12 cellular contexts compared by ENCODE assay signal in the genomic region with DNA sequence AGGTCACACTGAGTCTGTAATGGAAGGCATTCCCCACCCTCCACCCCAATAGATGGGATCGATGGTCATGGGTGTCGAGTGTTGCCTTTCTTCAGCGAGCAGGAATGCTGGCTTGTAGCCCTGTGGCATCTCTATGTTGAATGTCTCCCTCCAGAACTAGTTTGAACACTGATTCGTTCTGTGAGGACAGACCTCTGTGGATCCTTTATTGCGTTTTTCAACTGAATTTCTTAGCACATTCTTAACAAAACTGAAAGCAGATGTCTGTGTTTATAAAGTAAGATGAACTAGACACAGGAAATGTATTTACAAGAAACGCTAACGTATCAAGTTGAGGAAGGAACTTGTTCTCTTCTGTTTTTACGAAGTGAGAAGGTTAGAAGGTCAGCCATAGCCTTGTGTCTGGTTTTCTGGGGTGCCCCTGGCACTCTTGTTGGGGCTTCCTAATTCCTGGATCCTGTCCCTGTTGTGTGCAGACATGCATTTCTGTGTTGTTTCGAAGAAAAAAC. TPM values are rescaled to one million over a fixed set of nuclear protein-coding genes. Genes with fewer than 3 reads are reported as not detected.
DNase-seq lines count a peak whose midpoint lies in the region; ATAC-seq, FAIRE-seq and TF ChIP-seq lines count a peak whose summit lies in the region.
"Had no signal": no experiment of that assay in that cellular context is flagged by ENCODE, and none has a peak within 500 bp of the region (broad histone marks: within the 10 kb centered on the region; RNA-seq: fewer than 3 reads in every experiment).

No MANE protein-coding gene starts in this region.

- H3K56ac ChIP-seq in H1 (replicated peaks; ENCODE audit: insufficient read length, low read depth, low read length): no peak overlapping the region

- H3K79me1 ChIP-seq in H1 (ENCODE audit: low read depth, low read length): no peaks in the 10 kb centered on the region

- CTCF ChIA-PET in activated CD4-positive, alpha-beta T cell treated with anti-CD3 and anti-CD28 coated beads, Interleukin-2, amount 10 ng/mL, durations not matched to agents 7 days and 5 days (lab: Charles Lee): interaction anchor here (0.5 to 2.4 kb wide), 4 partner anchors 11 to 195 kb away, joined by 3 to 9 read pairs (median 4); no protein-coding TSS in a partner anchor
- CTCF ChIA-PET in H1 (lab: Charles Lee; ENCODE audit: partially characterized antibody): interaction anchor here (1.3 to 2.8 kb wide), 3 partner anchors 18 to 30 kb away, joined by 5 to 7 read pairs (median 6); no protein-coding TSS in a partner anchor

- 0 out of 2 replicates have a peak overlapping the region, but pooled peaks have one; percentile 26 for H2AK5ac ChIP-seq in H1 (ENCODE audit: low read depth, low read length)

- H3K79me2 ChIP-seq in H1 (ENCODE audit: control insufficient read depth in 1 of 2, insufficient read depth in 2 of 2, low read length in 2 of 2): no peaks in the 10 kb centered on the region

- TF ChIP-seq POLR2A in H1 (IDR thresholded peaks at IDR 0.05; ENCODE audit: control extremely low read depth in 1 of 2, low read depth in 2 of 2, low read length in 2 of 2) (no peak), spleen (IDR thresholded peaks at IDR 0.05) (no peak)

- H2BK120ac ChIP-seq in H1 (replicated peaks; ENCODE audit: low read depth, low read length): no peak overlapping the region

- H3K27me3 ChIP-seq in H1 (replicated peaks in 1 of 4; ENCODE audit: control insufficient read depth in 3 of 4, extremely low read depth in 1 of 4, insufficient read depth in 3 of 4, low read length in 3 of 4) (no peaks in the 10 kb centered on the region), spleen (replicated peaks in 1 of 7) (no peaks in the 10 kb centered on the region), foreskin keratinocyte (peaks cover 7% of the 10 kb centered on the region)

- H2BK15ac ChIP-seq in H1 (ENCODE audit: low read length): no peak overlapping the region

- no peak for FAIRE-seq in H1 (lab: Jason Lieb, UNC)

- no peak overlapping the region for H3K23ac ChIP-seq in H1 (ENCODE audit: insufficient read length)

- H3K4me1 ChIP-seq in H1 (replicated peaks in 1 of 4; ENCODE audit: control insufficient read depth in 3 of 4, insufficient read depth in 4 of 4, low read length in 3 of 4): no peaks in the 10 kb centered on the region; a peak in 1 of 7 replicates
- H3K4me1 ChIP-seq in spleen: peaks cover 3 to 33% (median 18%) of the 10 kb centered on the region in 6 donors
- H3K4me1 ChIP-seq in foreskin keratinocyte: no peaks in the 10 kb centered on the region

- H3K36me3 ChIP-seq in H1 (ENCODE audit: control insufficient read depth in 2 of 4, insufficient read depth in 4 of 4, low read length in 3 of 4): no peaks in the 10 kb centered on the region
- no peaks in the 10 kb centered on the region for H3K36me3 ChIP-seq in spleen

- POLR2A ChIA-PET in activated CD4-positive, alpha-beta T cell treated with anti-CD3 and anti-CD28 coated beads, Interleukin-2, amount 10 ng/mL, durations not matched to agents 7 days and 5 days (lab: Charles Lee): no interaction called here
- POLR2A ChIA-PET in H1 (lab: Charles Lee; ENCODE audit: partially characterized antibody): no interaction called here

- H4K20me1 ChIP-seq in H1 (replicated peaks in 1 of 2; ENCODE audit: control insufficient read depth in 1 of 2, insufficient read depth in 2 of 2, low read length in 2 of 2): no peaks in the 10 kb centered on the region

- no peak for TF ChIP-seq RAD21 in H1 (IDR thresholded peaks at IDR 0.05 in 1 of 2, conservative IDR thresholded peaks at IDR 0.05 in 1 of 2; ENCODE audit: low read depth in 2 of 2, low read length in 2 of 2)

- no peak for ATAC-seq in foreskin keratinocyte
- ATAC-seq in GM21360 (IDR thresholded peaks at IDR 0.05; ENCODE audit: unreplicated experiment): no peak

- H3K9me3 ChIP-seq in H1 (ENCODE audit: insufficient read depth in 2 of 2, low read depth in 1 of 2, low read length in 1 of 2) (no peaks in the 10 kb centered on the region), spleen (no peaks in the 10 kb centered on the region)

- 84% methylated on average over 9 of the region's 9 CpGs; no CpG with 5 or more reads in 1 of the 2 experiments for WGBS in H1 (ENCODE audit: extremely low coverage in 1 of 2, insufficient coverage in 1 of 2, insufficient read length in 1 of 2, insufficient replicate concordance in 2 of 2, low coverage in 1 of 2, low lambda C conversion rate in 2 of 2, missing lambda C conversion rate in 1 of 2), 2 experiments
- WGBS in spleen, 5 donors: 30 to 41% (median 34%) methylated on average over 9 of the region's 9 CpGs

- H3K4me3 ChIP-seq in H1 (ENCODE audit: extremely low read depth in 1 of 4, insufficient read depth in 2 of 4, low read depth in 3 of 4, low read length in 4 of 4) (no peak overlapping the region), spleen (peak overlapping the region in 1 of 8 donors; percentile 45)

- peaks cover 43% of the 10 kb centered on the region for H3K4me1 Mint-ChIP-seq in activated CD4-positive, alpha-beta T cell treated with anti-CD3 and anti-CD28 coated beads, Interleukin-2, amount 10 ng/mL, durations not matched to agents 7 days and 5 days

- no peak overlapping the region for H4K8ac ChIP-seq in H1 (ENCODE audit: extremely low read depth, insufficient read depth, low read length)

- H4K5ac ChIP-seq in H1 (ENCODE audit: insufficient read length, low read depth, low read length): no peak overlapping the region

- no peak overlapping the region for H2BK5ac ChIP-seq in H1 (ENCODE audit: low read depth, low read length)

- peaks cover 4% of the 10 kb centered on the region; the same call in 1 of the 2 replicates for H3K23me2 ChIP-seq in H1 (ENCODE audit: low read depth, low read length)

- no peak overlapping the region for H3K4ac ChIP-seq in H1 (replicated peaks; ENCODE audit: insufficient read length, low read depth, low read length)

- peaks cover 3% of the 10 kb centered on the region for H3K9me3 Mint-ChIP-seq in activated CD4-positive, alpha-beta T cell treated with anti-CD3 and anti-CD28 coated beads, Interleukin-2, amount 10 ng/mL, durations not matched to agents 7 days and 5 days

- H3K27ac ChIP-seq in H1 (ENCODE audit: low read depth, low read length) (no peak overlapping the region), spleen (peak overlapping the region; percentile 30 to 85 (median 54)), foreskin keratinocyte (no peak overlapping the region)
- H3K27ac ChIP-seq: RWPE1 had no signal

- H3K27ac Mint-ChIP-seq in activated CD4-positive, alpha-beta T cell treated with anti-CD3 and anti-CD28 coated beads, Interleukin-2, amount 10 ng/mL, durations not matched to agents 7 days and 5 days: peak overlapping the region; percentile 94

- no peak for DNase-seq in activated CD4-positive, alpha-beta T cell treated with anti-CD3 and anti-CD28 coated beads, Interleukin-2, amount 10 ng/mL, durations not matched to agents 7 days and 5 days
- DNase-seq in activated CD4-positive, alpha-beta T cell treated with anti-CD3 and anti-CD28 coated beads, Interleukin-2, amount 50 U/mL, for 48 hours: no peak
- peak; percentile 5 for DNase-seq in RPMI8226
- DNase-seq in H1 (ENCODE audit: low read depth in 1 of 2, low spot score in 2 of 2): no peak
- no peak for DNase-seq in spleen
- DNase-seq in DMS53 (lab: John Stamatoyannopoulos, UW): no peak
- no peak for DNase-seq in foreskin keratinocyte
- DNase-seq: activated CD8-positive, alpha-beta memory T cell treated with anti-CD3 and anti-CD28 coated beads, Interleukin-2, amount 50 U/mL, for 48 hours; effector CD8-positive, alpha-beta T cell; NCI-H187 had no signal

- H3K9ac ChIP-seq in H1 (replicated peaks in 1 of 4; ENCODE audit: extremely low read depth in 1 of 4, low read depth in 3 of 4, low read length in 3 of 4): no peak overlapping the region

- H2BK20ac ChIP-seq in H1 (ENCODE audit: low read length): no peak overlapping the region

- H2BK12ac ChIP-seq in H1 (ENCODE audit: low read depth, low read length): no peak overlapping the region

- H3K14ac ChIP-seq in H1 (ENCODE audit: insufficient read length): no peak overlapping the region

- H2AFZ ChIP-seq in H1 (ENCODE audit: low read length): no peak overlapping the region; the same call in 1 of the 2 replicates

- no peak overlapping the region for H3K18ac ChIP-seq in H1 (ENCODE audit: extremely low read depth, low read length)

- H3K4me3 Mint-ChIP-seq in activated CD4-positive, alpha-beta T cell treated with anti-CD3 and anti-CD28 coated beads, Interleukin-2, amount 10 ng/mL, durations not matched to agents 7 days and 5 days: peak overlapping the region; percentile 28

- intact Hi-C loops in spleen (cut with DNase I; ENCODE audit: low total_unique reads): no loop called here

- no peak overlapping the region for H4K91ac ChIP-seq in H1 (replicated peaks; ENCODE audit: insufficient read length, low read length)

- TF ChIP-seq CTCF in H1 (IDR thresholded peaks at IDR 0.05; ENCODE audit: control extremely low read depth in 1 of 3, insufficient read depth in 1 of 3, low read depth in 1 of 3, low read length in 3 of 3): no peak
- TF ChIP-seq CTCF in spleen (IDR thresholded peaks at IDR 0.05 in 8 of 11, conservative IDR thresholded peaks at IDR 0.05 in 3 of 11): no peak
- no peak for TF ChIP-seq CTCF in foreskin keratinocyte (conservative IDR thresholded peaks at IDR 0.05)

- no peaks in the 10 kb centered on the region for H3K27me3 Mint-ChIP-seq in activated CD4-positive, alpha-beta T cell treated with anti-CD3 and anti-CD28 coated beads, Interleukin-2, amount 10 ng/mL, durations not matched to agents 7 days and 5 days

- no peak overlapping the region for H3K4me2 ChIP-seq in H1 (ENCODE audit: insufficient read depth in 1 of 2, low read depth in 2 of 2, low read length in 2 of 2)

- H3K36me3 Mint-ChIP-seq in activated CD4-positive, alpha-beta T cell treated with anti-CD3 and anti-CD28 coated beads, Interleukin-2, amount 10 ng/mL, durations not matched to agents 7 days and 5 days (ENCODE audit: low read depth): peaks cover 9% of the 10 kb centered on the region

- TF ChIP-seq EP300 in H1 (IDR thresholded peaks at IDR 0.05; ENCODE audit: borderline replicate concordance in 1 of 2, low read depth in 2 of 2, low read length in 2 of 2): no peak

RNA-seq across cellular contexts. Expression of a gene that starts 36.8 kb away (rescaled TPM):
- total RNA-seq in activated CD4-positive, alpha-beta T cell treated with anti-CD3 and anti-CD28 coated beads, Interleukin-2, amount 10 ng/mL, durations not matched to agents 7 days and 5 days: 10 to 100 TPM; 79.2 to 87.9 TPM
- 93.3 and 101 TPM in 2 replicates for total RNA-seq in H1 (2021; fragmentation: NEBNext Ultra II Directional; extraction: Animal tissue kit (Norgen Biotek cat#: 25700))
- 40.0 and 68.0 TPM in 2 replicates for polyA plus RNA-seq in H1 (2011; rRNA removed)
- 60.8 TPM for polyA plus RNA-seq in H1 (2011; cell fraction: cytosol; rRNA removed)
- 25.9 TPM for polyA plus RNA-seq in H1 (2011; cell fraction: nucleus; rRNA removed)
- polyA plus RNA-seq in H1 (2012, experiment 1 of 2): 48.5 to 83.5 TPM (median 57.8 TPM) in 4 replicates
- 15.0 TPM for polyA plus RNA-seq in H1 (2012, experiment 2 of 2)
- 163 TPM for polyA plus RNA-seq in H1 (2013, experiment 1 of 2)
- 155 TPM for polyA plus RNA-seq in H1 (2013, experiment 2 of 2)
- 79.9 and 109 TPM in 2 replicates for polyA minus RNA-seq in H1 (2011; rRNA and poly(A)+ RNA removed)
- 59.3 TPM for polyA minus RNA-seq in H1 (2011; cell fraction: cytosol; rRNA and poly(A)+ RNA removed)
- polyA minus RNA-seq in H1 (2011; cell fraction: nucleus; rRNA and poly(A)+ RNA removed): 44.9 TPM
- 100 to 1,000 TPM in 4 of 7 donors, 10 to 100 TPM in 3; 82.7 to 134 (median 103) TPM for total RNA-seq in spleen
- polyA plus RNA-seq in spleen: 10 to 100 TPM; 28.8 to 39.6 (median 34.5) TPM
- total RNA-seq in foreskin keratinocyte: 96.6 and 121 TPM in 2 replicates
- 51.5 and 52.5 TPM in 2 replicates for polyA plus RNA-seq in foreskin keratinocyte

Comparison
In these comparisons a context has a peak if more than half of its experiments do, and no peak if none do; other contexts are left out.
1. H3K27ac ChIP-seq: peak in spleen (8 of 8); none in H1 (single experiment) and foreskin keratinocyte (single experiment).